In genomic region chr14:81516941-81517797, GRCh38 we compare ENCODE assay signal across 11 cellular contexts. TPM values are rescaled to one million over a fixed set of nuclear protein-coding genes. Genes with fewer than 3 reads are reported as not detected.
DNase-seq lines count a peak whose midpoint lies in the region; ATAC-seq and TF ChIP-seq lines count a peak whose summit lies in the region.
"Had no signal": no experiment of that assay in that cellular context is flagged by ENCODE, and none has a peak within 500 bp of the region (broad histone marks: within the 10 kb centered on the region; RNA-seq: fewer than 3 reads in every experiment).

No MANE protein-coding gene starts in this region.

- peaks cover 14 to 39% (median 29%) of the 10 kb centered on the region in 4 donors for H3K4me1 Mint-ChIP-seq in CD4-positive, CD25-positive, alpha-beta regulatory T cell
- H3K4me1 Mint-ChIP-seq in progenitor cell of endocrine pancreas (ENCODE audit: low read depth): peaks cover 43% of the 10 kb centered on the region
- peaks cover 13% of the 10 kb centered on the region for H3K4me1 Mint-ChIP-seq in T-helper 2 cell treated with Interferon-gamma antibody and Interleukin-4, amounts not matched to agents 5 μg/mL and 100 μg/mL, for 36 hours (ENCODE audit: low read depth)

- H3K9me3 Mint-ChIP-seq in CD4-positive, CD25-positive, alpha-beta regulatory T cell: no peaks in the 10 kb centered on the region
- peaks cover 5% of the 10 kb centered on the region for H3K9me3 Mint-ChIP-seq in progenitor cell of endocrine pancreas (ENCODE audit: low read depth)
- no peaks in the 10 kb centered on the region for H3K9me3 Mint-ChIP-seq in T-helper 2 cell treated with Interferon-gamma antibody and Interleukin-4, amounts not matched to agents 5 μg/mL and 100 μg/mL, for 36 hours
- H3K9me3 Mint-ChIP-seq: activated T-helper 2 cell treated with anti-CD3 and anti-CD28 coated beads, Interferon-gamma antibody, Interleukin-2, Interleukin-4, amounts not matched to agents 10 μg/mL and 5 μg/mL and 100 μg/mL, durations not matched to agents 14 hours and 24 hours and 36 hours had no signal

- no peaks in the 10 kb centered on the region for H3K9me3 ChIP-seq in CD4-positive, CD25-positive, alpha-beta regulatory T cell (ENCODE audit: control insufficient read depth in 2 of 2, low read length in 2 of 2)
- H3K9me3 ChIP-seq in iPS-20b (ENCODE audit: insufficient read depth, low read depth, low read length) (no peaks in the 10 kb centered on the region), SJCRH30 (replicated peaks) (no peaks in the 10 kb centered on the region)

- DNase-seq in CD4-positive, CD25-positive, alpha-beta regulatory T cell: no peak
- DNase-seq in astrocyte of the hippocampus (ENCODE audit: low read depth, low spot score) (peak; percentile 49), progenitor cell of endocrine pancreas (ENCODE audit: low spot score, unreplicated experiment) (no peak), GM19240 (ENCODE audit: insufficient read length, low spot score) (no peak), SJCRH30 (no peak)
- no peak for DNase-seq in T-helper 2 cell treated with Interferon-gamma antibody and Interleukin-4, amounts not matched to agents 5 μg/mL and 100 μg/mL, for 36 hours (ENCODE audit: low spot score)
- DNase-seq: erythroblast, NCI-H1930 had no signal

- H3K4me1 ChIP-seq in CD4-positive, CD25-positive, alpha-beta regulatory T cell (ENCODE audit: control insufficient read depth, insufficient read depth, low read length, poor library complexity, severe bottlenecking): peaks cover 16% of the 10 kb centered on the region
- peaks cover 13% of the 10 kb centered on the region for H3K4me1 ChIP-seq in iPS-20b (ENCODE audit: insufficient read depth, low read length)
- no peaks in the 10 kb centered on the region for H3K4me1 ChIP-seq in SJCRH30

- ATAC-seq in CD4-positive, CD25-positive, alpha-beta regulatory T cell (ENCODE audit: low read depth in 2 of 2): no peak
- ATAC-seq in HG02571 (IDR thresholded peaks at IDR 0.05; ENCODE audit: unreplicated experiment): no peak

- H3K27me3 ChIP-seq in CD4-positive, CD25-positive, alpha-beta regulatory T cell (ENCODE audit: control insufficient read depth, insufficient read depth, low read length): no peaks in the 10 kb centered on the region
- H3K27me3 ChIP-seq in iPS-20b (ENCODE audit: insufficient read depth, low read length): no peaks in the 10 kb centered on the region
- no peaks in the 10 kb centered on the region for H3K27me3 ChIP-seq in SJCRH30

- no peak overlapping the region for H3K4me3 Mint-ChIP-seq in CD4-positive, CD25-positive, alpha-beta regulatory T cell
- H3K4me3 Mint-ChIP-seq in progenitor cell of endocrine pancreas (ENCODE audit: low read depth): no peak overlapping the region
- no peak overlapping the region for H3K4me3 Mint-ChIP-seq in T-helper 2 cell treated with Interferon-gamma antibody and Interleukin-4, amounts not matched to agents 5 μg/mL and 100 μg/mL, for 36 hours

- peak overlapping the region in 2 of 3 donors; percentile 14 to 41 for H3K27ac Mint-ChIP-seq in CD4-positive, CD25-positive, alpha-beta regulatory T cell
- H3K27ac Mint-ChIP-seq in progenitor cell of endocrine pancreas: peak overlapping the region; percentile 96
- no peak overlapping the region for H3K27ac Mint-ChIP-seq in T-helper 2 cell treated with Interferon-gamma antibody and Interleukin-4, amounts not matched to agents 5 μg/mL and 100 μg/mL, for 36 hours
- H3K27ac Mint-ChIP-seq: activated T-helper 2 cell treated with anti-CD3 and anti-CD28 coated beads, Interferon-gamma antibody, Interleukin-2, Interleukin-4, amounts not matched to agents 10 μg/mL and 5 μg/mL and 100 μg/mL, durations not matched to agents 14 hours and 24 hours and 36 hours had no signal

- peaks cover 38% of the 10 kb centered on the region for H3K36me3 Mint-ChIP-seq in CD4-positive, CD25-positive, alpha-beta regulatory T cell
- peaks cover 24% of the 10 kb centered on the region for H3K36me3 Mint-ChIP-seq in progenitor cell of endocrine pancreas (ENCODE audit: insufficient read depth)
- peaks cover 54% of the 10 kb centered on the region for H3K36me3 Mint-ChIP-seq in T-helper 2 cell treated with Interferon-gamma antibody and Interleukin-4, amounts not matched to agents 5 μg/mL and 100 μg/mL, for 36 hours (ENCODE audit: low read depth)

- H3K27ac ChIP-seq in CD4-positive, CD25-positive, alpha-beta regulatory T cell (ENCODE audit: insufficient read depth, low read length, poor library complexity, severe bottlenecking): no peak overlapping the region
- peak overlapping the region; percentile 76 for H3K27ac ChIP-seq in iPS-20b (ENCODE audit: low read length)
- no peak overlapping the region for H3K27ac ChIP-seq in SJCRH30

- peaks cover 48% of the 10 kb centered on the region for H3K36me3 ChIP-seq in CD4-positive, CD25-positive, alpha-beta regulatory T cell (ENCODE audit: control insufficient read depth, insufficient read depth, low read length)
- H3K36me3 ChIP-seq in iPS-20b (ENCODE audit: insufficient read depth, low read depth, low read length) (peaks cover 18% of the 10 kb centered on the region), SJCRH30 (peaks cover under 1% of the 10 kb centered on the region; the same call in 1 of the 2 replicates)

- H3K27me3 Mint-ChIP-seq in CD4-positive, CD25-positive, alpha-beta regulatory T cell: no peaks in the 10 kb centered on the region
- H3K27me3 Mint-ChIP-seq in progenitor cell of endocrine pancreas: no peaks in the 10 kb centered on the region
- H3K27me3 Mint-ChIP-seq in T-helper 2 cell treated with Interferon-gamma antibody and Interleukin-4, amounts not matched to agents 5 μg/mL and 100 μg/mL, for 36 hours (ENCODE audit: low read depth): no peaks in the 10 kb centered on the region

- peak overlapping the region; percentile 68; the same call in 1 of the 2 replicates for H3K9ac ChIP-seq in iPS-20b (ENCODE audit: low read depth, low read length)

- TF ChIP-seq CTCF in progenitor cell of endocrine pancreas (IDR thresholded peaks at IDR 0.05; ENCODE audit: unreplicated experiment): no peak

- no peak overlapping the region for H3K4me3 ChIP-seq in CD4-positive, CD25-positive, alpha-beta regulatory T cell (ENCODE audit: low read depth, low read length)
- H3K4me3 ChIP-seq in iPS-20b (ENCODE audit: low read length) (peak overlapping the region; percentile 21; the same call in 1 of the 2 replicates), SJCRH30 (no peak overlapping the region)

RNA-seq across cellular contexts. Expression of gene SEL1L, which starts 16.5 kb away (rescaled TPM):
- 57.6 TPM for total RNA-seq in CD4-positive, CD25-positive, alpha-beta regulatory T cell
- 10 to 100 TPM; 19.3 to 23.7 (median 20.1) TPM for polyA plus RNA-seq in CD4-positive, CD25-positive, alpha-beta regulatory T cell
- total RNA-seq in progenitor cell of endocrine pancreas: 68.3 and 72.2 TPM in 2 replicates
- total RNA-seq in SJCRH30 (2014; rRNA removed; shearing (Covaris generic)): 26.2 and 26.7 TPM in 2 replicates
